Comparison of ENCODE assay signal across 11 cellular contexts in the genomic region with DNA sequence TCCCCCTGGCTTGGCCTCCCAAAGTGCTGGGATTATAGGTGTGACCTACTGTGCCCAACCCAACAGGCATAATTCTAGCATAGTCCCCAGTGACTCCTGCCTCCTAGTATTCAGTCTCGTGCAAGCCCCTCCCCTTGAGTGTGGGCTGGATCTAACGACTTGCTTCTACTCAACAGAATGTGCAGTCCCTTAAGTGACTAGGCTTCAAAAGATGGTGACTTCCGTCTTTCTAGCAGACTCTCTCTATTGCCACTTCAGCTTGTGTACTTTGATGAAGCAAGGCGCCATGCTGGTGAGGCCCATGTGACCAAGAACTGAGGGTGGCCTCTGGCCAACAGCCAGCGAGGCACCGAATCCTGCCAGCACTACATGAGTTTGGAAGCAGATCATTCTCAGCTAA.
DNase-seq lines count a peak whose midpoint lies in the region; ATAC-seq and TF ChIP-seq lines count a peak whose summit lies in the region.
"Had no signal": no experiment of that assay in that cellular context is flagged by ENCODE, and none has a peak within 500 bp of the region (broad histone marks: within the 10 kb centered on the region; RNA-seq: fewer than 3 reads in every experiment).

No MANE protein-coding gene starts in this region.

- peaks cover 61 to 85% of the 10 kb centered on the region in 2 donors for H3K36me3 Mint-ChIP-seq in CD4-positive, alpha-beta memory T cell
- peaks cover 99% of the 10 kb centered on the region for H3K36me3 Mint-ChIP-seq in activated T-cell treated with anti-CD3 and anti-CD28 coated beads, Interleukin-2, amount 50 U/mL, for 24 hours (ENCODE audit: low read depth)

- H3K27ac ChIP-seq in CD4-positive, alpha-beta memory T cell (ENCODE audit: low read depth, low read length) = peak overlapping the region; percentile 47
- H3K27ac ChIP-seq in lower lobe of right lung (peak overlapping the region; percentile 0), suprapubic skin (no peak overlapping the region)

- no peaks in the 10 kb centered on the region for H3K9me3 ChIP-seq in CD4-positive, alpha-beta memory T cell (ENCODE audit: control insufficient read depth in 1 of 2, low read length in 2 of 2)
- H3K9me3 ChIP-seq in lower lobe of right lung = no peaks in the 10 kb centered on the region
- no peaks in the 10 kb centered on the region for H3K9me3 ChIP-seq in suprapubic skin
- H3K9me3 ChIP-seq: SK-N-SH had no signal

- CTCF ChIA-PET in CD4-positive, alpha-beta memory T cell (lab: Charles Lee; ENCODE audit: partially characterized antibody) = interaction anchor here (1.1 kb wide), 1 partner anchor 328 kb away, joined by 4 read pairs; no protein-coding TSS in a partner anchor

- no peak for TF ChIP-seq CTCF in lower lobe of right lung (IDR thresholded peaks at IDR 0.05)
- no peak for TF ChIP-seq CTCF in suprapubic skin (IDR thresholded peaks at IDR 0.05)

- intact Hi-C loops in CD4-positive, alpha-beta memory T cell (cut with micrococcal nuclease) = loop anchor here (10.0 kb wide), 1 partner anchor 449 kb away; no protein-coding TSS in a partner anchor
- intact Hi-C loops in lower lobe of right lung (cut with DNase I) = no loop called here

- WGBS in suprapubic skin = 57% methylated on average over 4 of the region's 6 CpGs

- peak overlapping the region; percentile 89 to 96 (median 91) for H3K27ac Mint-ChIP-seq in CD4-positive, alpha-beta memory T cell
- H3K27ac Mint-ChIP-seq in activated T-cell treated with anti-CD3 and anti-CD28 coated beads, Interleukin-2, amount 50 U/mL, for 24 hours = peak overlapping the region; percentile 94

- no peaks in the 10 kb centered on the region for H3K27me3 ChIP-seq in CD4-positive, alpha-beta memory T cell (ENCODE audit: insufficient read depth, low read length)
- H3K27me3 ChIP-seq in lower lobe of right lung (ENCODE audit: low read depth) (no peaks in the 10 kb centered on the region), suprapubic skin (no peaks in the 10 kb centered on the region)

- peak overlapping the region in 7 of 8 donors; percentile 33 to 83 (median 63) for H3K4me3 Mint-ChIP-seq in CD4-positive, alpha-beta memory T cell
- no peak overlapping the region for H3K4me3 Mint-ChIP-seq in activated T-cell treated with anti-CD3 and anti-CD28 coated beads, Interleukin-2, amount 50 U/mL, for 24 hours

- ATAC-seq in lower lobe of right lung (no peak), GM21528 (IDR thresholded peaks at IDR 0.05; ENCODE audit: low FRiP score, unreplicated experiment) (no peak)
- ATAC-seq: HepG2 had no signal

- no peak for TF ChIP-seq EP300 in suprapubic skin (IDR thresholded peaks at IDR 0.05)

- H3K4me1 ChIP-seq in CD4-positive, alpha-beta memory T cell (ENCODE audit: insufficient read depth, low read length) = peaks cover 74% of the 10 kb centered on the region
- H3K4me1 ChIP-seq in lower lobe of right lung = peaks cover 24% of the 10 kb centered on the region
- H3K4me1 ChIP-seq in suprapubic skin = peaks cover 25% of the 10 kb centered on the region

- no peaks in the 10 kb centered on the region for H3K9me3 Mint-ChIP-seq in CD4-positive, alpha-beta memory T cell
- H3K9me3 Mint-ChIP-seq in activated T-cell treated with anti-CD3 and anti-CD28 coated beads, Interleukin-2, amount 50 U/mL, for 24 hours = no peaks in the 10 kb centered on the region

- no peak overlapping the region for H3K4me3 ChIP-seq in CD4-positive, alpha-beta memory T cell (ENCODE audit: low read length in 2 of 2)
- H3K4me3 ChIP-seq in lower lobe of right lung (no peak overlapping the region), suprapubic skin (no peak overlapping the region)

- POLR2A ChIA-PET in CD4-positive, alpha-beta memory T cell (lab: Charles Lee; ENCODE audit: partially characterized antibody) = interaction anchor here (0.8 to 4.3 kb wide), 4 partner anchors 38 to 329 kb away, joined by 3 to 22 read pairs (median 4); no protein-coding TSS in a partner anchor

- H3K27me3 Mint-ChIP-seq in CD4-positive, alpha-beta memory T cell = no peaks in the 10 kb centered on the region
- no peaks in the 10 kb centered on the region for H3K27me3 Mint-ChIP-seq in activated T-cell treated with anti-CD3 and anti-CD28 coated beads, Interleukin-2, amount 50 U/mL, for 24 hours

- H3K36me3 ChIP-seq in CD4-positive, alpha-beta memory T cell (ENCODE audit: insufficient read depth, low read length) = peaks cover 51% of the 10 kb centered on the region
- H3K36me3 ChIP-seq in lower lobe of right lung (peaks cover 39% of the 10 kb centered on the region), suprapubic skin (peaks cover 11% of the 10 kb centered on the region)

- H3K4me1 Mint-ChIP-seq in CD4-positive, alpha-beta memory T cell = peaks cover 56 to 82% (median 68%) of the 10 kb centered on the region in 4 donors
- peaks cover 96% of the 10 kb centered on the region for H3K4me1 Mint-ChIP-seq in activated T-cell treated with anti-CD3 and anti-CD28 coated beads, Interleukin-2, amount 50 U/mL, for 24 hours (ENCODE audit: low read depth)

- peak; percentile 42 to 76 (median 53) for DNase-seq in CD4-positive, alpha-beta memory T cell
- DNase-seq in NCI-H2029 (lab: John Stamatoyannopoulos, UW) (peak; percentile 99), lower lobe of right lung (no peak), D341Med (ENCODE audit: low spot score) (no peak), HT-29 (ENCODE audit: low spot score) (no peak), suprapubic skin (ENCODE audit: low spot score in 2 of 2) (no peak)
- no peak for DNase-seq in activated T-cell treated with anti-CD3 and anti-CD28 coated beads, Interleukin-2, amount 50 U/mL, for 24 hours
- DNase-seq: NCI-H2171 treated with DMSO at 0.1 percent for 48 hours, SK-N-SH had no signal

- TF ChIP-seq POLR2A in suprapubic skin (IDR thresholded peaks at IDR 0.05) = no peak

Comparison
In these comparisons a context has a peak if more than half of its experiments do, and no peak if none do; other contexts are left out.
1. DNase-seq: peak in CD4-positive, alpha-beta memory T cell (5 of 5) and NCI-H2029 (single experiment); none in activated T-cell treated with anti-CD3 and anti-CD28 coated beads, Interleukin-2, amount 50 U/mL, for 24 hours (single experiment), lower lobe of right lung (single experiment), D341Med (single experiment), HT-29 (single experiment) and suprapubic skin (0 of 2).